27 cellular contexts compared by ENCODE assay signal in the genomic region with DNA sequence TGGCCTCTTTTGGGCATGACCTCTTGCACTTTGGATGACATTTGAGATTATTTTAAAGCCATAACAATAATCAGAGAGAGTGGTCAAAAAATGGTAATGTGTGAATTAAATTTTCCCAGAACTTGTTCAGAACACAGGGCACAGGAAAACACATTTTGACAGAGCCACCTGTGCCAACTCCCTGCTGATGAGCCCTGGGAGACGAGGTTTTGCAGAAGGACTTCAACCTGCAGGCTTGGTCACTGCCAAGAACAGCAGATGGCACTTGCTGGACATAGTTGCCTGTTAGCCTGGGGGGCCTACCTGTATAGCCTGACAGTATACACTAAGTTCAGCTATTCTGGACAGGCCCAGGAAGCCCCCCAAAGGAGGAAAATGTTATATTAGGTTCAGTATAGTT.
"Had no signal": no experiment of that assay in that cellular context is flagged by ENCODE, and none has a peak within 500 bp of the region (broad histone marks: within the 10 kb centered on the region; RNA-seq: fewer than 3 reads in every experiment).

No MANE protein-coding gene starts in this region.

- ATAC-seq: activated CD8-positive, alpha-beta T cell treated with anti-CD3 and anti-CD28 coated beads for 36 hours; activated T-cell treated with anti-CD3 and anti-CD28 coated beads, Interleukin-2, amount 50 U/mL, for 72 hours; activated T-helper 17 cell treated with anti-CD3 and anti-CD28 coated beads, Interleukin-2, amount 50 U/mL, for 72 hours; Panc1 had no signal

- DNase-seq: activated CD4-positive, alpha-beta T cell treated with anti-CD3 and anti-CD28 coated beads, Interleukin-2, amount 10 ng/mL, durations not matched to agents 24 days and 14 days; activated CD4-positive, alpha-beta T cell treated with anti-CD3 and anti-CD28 coated beads, Interleukin-2, amount 50 U/mL, for 4 hours; activated CD8-positive, alpha-beta T cell treated with anti-CD3 and anti-CD28 coated beads for 36 hours; activated effector memory CD4-positive, alpha-beta T cell treated with anti-CD3 and anti-CD28 coated beads, Interleukin-2, amount 50 U/mL, for 16 hours; activated naive CD4-positive, alpha-beta T cell; activated naive CD4-positive, alpha-beta T cell treated with anti-CD3 and anti-CD28 coated beads, Interleukin-2, amount 50 U/mL, for 16 hours; activated naive CD8-positive, alpha-beta T cell treated with anti-CD3 and anti-CD28 coated beads for 36 hours; activated T-cell treated with anti-CD3 and anti-CD28 coated beads, Interleukin-2, amount 50 U/mL, for 1 hour; activated T-cell treated with anti-CD3 and anti-CD28 coated beads, Interleukin-2, amount 50 U/mL, for 72 hours; amniotic stem cell; aorta; brain microvascular endothelial cell; central memory CD4-positive, alpha-beta T cell; Kasumi-1; KG1; MG63; NCI-H1417 treated with DMSO at 0.1 percent for 48 hours; NCI-H1930; NCI-H2081 treated with DMSO at 0.1 percent for 48 hours; NCI-H226; NCI-H510A; NCI-H526; NCI-H774; SHP77; T1000 had no signal
